1 cellular context compared by ENCODE assay signal in genomic region chr11:96189351-96189750, GRCh38.
TF ChIP-seq lines count a peak whose summit lies in the region.

No MANE protein-coding gene starts in this region.

TF ChIP-seq in GM23338, 12 proteins besides CTCF, POLR2A, EP300 and RAD21 (continued from another document):
- TF ChIP-seq ZNF462 (CRISPR knock-in tag; IDR thresholded peaks at IDR 0.05) (no peak), ETS1 (IDR thresholded peaks at IDR 0.05) (no peak), JUNB (IDR thresholded peaks at IDR 0.05; ENCODE audit: unreplicated experiment) (no peak), CREB1 (CRISPR knock-in tag; IDR thresholded peaks at IDR 0.05; ENCODE audit: low read depth) (no peak), POLR2AphosphoS5 (IDR thresholded peaks at IDR 0.05; ENCODE audit: low read depth) (no peak), EZH2phosphoT487 (IDR thresholded peaks at IDR 0.05; ENCODE audit: unreplicated experiment) (no peak), ZNF114 (CRISPR knock-in tag; IDR thresholded peaks at IDR 0.05) (no peak), NANOG (IDR thresholded peaks at IDR 0.05; ENCODE audit: borderline replicate concordance) (no peak)
